13 cellular contexts compared by ENCODE assay signal in genomic region chr18:76445275-76445674, GRCh38. TPM values are rescaled to one million over a fixed set of nuclear protein-coding genes. Genes with fewer than 3 reads are reported as not detected.
A peak's percentile ranks its signal among the peaks of the same experiment; 100 is the strongest.
DNase-seq lines count a peak whose midpoint lies in the region; ATAC-seq and TF ChIP-seq lines count a peak whose summit lies in the region.
"Had no signal": no experiment of that assay in that cellular context is flagged by ENCODE, and none has a peak within 500 bp of the region (broad histone marks: within the 10 kb centered on the region; RNA-seq: fewer than 3 reads in every experiment).

No MANE protein-coding gene starts in this region.

- TF ChIP-seq CTCF in CD14-positive monocyte (IDR thresholded peaks at IDR 0.05) = no peak
- no peak for TF ChIP-seq CTCF in RWPE2 (IDR thresholded peaks at IDR 0.05; ENCODE audit: poor library complexity, severe bottlenecking)
- no peak for TF ChIP-seq CTCF in psoas muscle (IDR thresholded peaks at IDR 0.05)

- 53 to 68% (median 54%) methylated on average over 3 of the region's 3 CpGs for WGBS in psoas muscle, 3 donors

- peak; percentile 79 for ATAC-seq in RWPE2 (ENCODE audit: low read depth)
- ATAC-seq in psoas muscle = peak in 3 of 4 donors; percentile 45 to 52 (median 49)
- no peak for ATAC-seq in GM18868 (IDR thresholded peaks at IDR 0.05; ENCODE audit: unreplicated experiment)
- no peak for ATAC-seq in HG03521 (IDR thresholded peaks at IDR 0.05; ENCODE audit: unreplicated experiment)

- H3K36me3 Mint-ChIP-seq in CD14-positive monocyte = peaks cover 32 to 69% of the 10 kb centered on the region in 2 donors
- H3K36me3 Mint-ChIP-seq: activated naive CD4-positive, alpha-beta T cell treated with anti-CD3 and anti-CD28 coated beads, Interleukin-2, amount 10 ng/mL, durations not matched to agents 7 days and 5 days had no signal

- H3K27me3 Mint-ChIP-seq in CD14-positive monocyte (ENCODE audit: low read depth in 3 of 3) = peaks cover 0 to 2% (median 0%) of the 10 kb centered on the region in 3 donors

- H3K36me3 ChIP-seq in RWPE2 (ENCODE audit: low read depth) (peaks cover 13% of the 10 kb centered on the region), psoas muscle (ENCODE audit: insufficient read depth in 1 of 2, low read depth in 1 of 2) (peaks cover 0 to 29% of the 10 kb centered on the region in 2 donors)
- H3K36me3 ChIP-seq: ovary had no signal

- H3K27ac Mint-ChIP-seq in CD14-positive monocyte = peak overlapping the region in 6 of 7 donors; percentile 0 to 88 (median 50)
- H3K27ac Mint-ChIP-seq: activated naive CD4-positive, alpha-beta T cell treated with anti-CD3 and anti-CD28 coated beads, Interleukin-2, amount 10 ng/mL, durations not matched to agents 7 days and 5 days had no signal

- no peak overlapping the region for H3K4me3 ChIP-seq in RWPE2 (ENCODE audit: severe bottlenecking)
- H3K4me3 ChIP-seq in psoas muscle = no peak overlapping the region
- H3K4me3 ChIP-seq: heart right ventricle, ovary had no signal

- no peak for DNase-seq in CD14-positive monocyte (ENCODE audit: low spot score)
- no peak for DNase-seq in RWPE2 (ENCODE audit: low spot score)
- DNase-seq in fibroblast of peridontal ligament (ENCODE audit: extremely low read depth) = peak; percentile 91
- no peak for DNase-seq in psoas muscle
- no peak for DNase-seq in H4 (ENCODE audit: low spot score)
- no peak for DNase-seq in occipital lobe (lab: John Stamatoyannopoulos, UW)
- DNase-seq: heart right ventricle, NCI-H82, WERI-Rb-1 had no signal

- H3K4me1 Mint-ChIP-seq in CD14-positive monocyte = peaks cover 55% of the 10 kb centered on the region

- H3K9me3 ChIP-seq in RWPE2 (ENCODE audit: severe bottlenecking) = no peaks in the 10 kb centered on the region
- H3K9me3 ChIP-seq in psoas muscle = no peaks in the 10 kb centered on the region
- H3K9me3 ChIP-seq: heart right ventricle, ovary had no signal

- no peak overlapping the region for H3K4me3 Mint-ChIP-seq in CD14-positive monocyte
- H3K4me3 Mint-ChIP-seq: activated naive CD4-positive, alpha-beta T cell treated with anti-CD3 and anti-CD28 coated beads, Interleukin-2, amount 10 ng/mL, durations not matched to agents 7 days and 5 days had no signal

- H3K27me3 ChIP-seq in RWPE2 (ENCODE audit: insufficient read depth, poor library complexity, severe bottlenecking) (no peaks in the 10 kb centered on the region), psoas muscle (ENCODE audit: insufficient read depth in 3 of 3, low read length in 2 of 3) (no peaks in the 10 kb centered on the region)
- H3K27me3 ChIP-seq: heart right ventricle, ovary had no signal

- H3K27ac ChIP-seq in RWPE2 (ENCODE audit: poor library complexity, severe bottlenecking) = peak overlapping the region; percentile 69
- H3K27ac ChIP-seq in psoas muscle = peak overlapping the region; percentile 65
- H3K27ac ChIP-seq: WERI-Rb-1 had no signal

- H3K4me1 ChIP-seq in RWPE2 (ENCODE audit: insufficient read depth, poor library complexity, severe bottlenecking) = peaks cover 28% of the 10 kb centered on the region
- H3K4me1 ChIP-seq in psoas muscle = peaks cover 56% of the 10 kb centered on the region

- peaks cover 0 to 5% (median 1%) of the 10 kb centered on the region in 7 donors for H3K9me3 Mint-ChIP-seq in CD14-positive monocyte
- H3K9me3 Mint-ChIP-seq: activated naive CD4-positive, alpha-beta T cell treated with anti-CD3 and anti-CD28 coated beads, Interleukin-2, amount 10 ng/mL, durations not matched to agents 7 days and 5 days had no signal

- intact Hi-C loops in CD14-positive monocyte (cut with micrococcal nuclease) = loop anchor here in 1 of 2 donors (5.0 kb wide), 1 partner anchor 42 kb away; no protein-coding TSS in a partner anchor
- intact Hi-C loops in psoas muscle (cut with DNase I) = loop anchor here in 1 of 2 donors (5.0 kb wide), 1 partner anchor 33 kb away; no protein-coding TSS in a partner anchor

RNA-seq across cellular contexts. Expression of gene ZNF516, which starts 49.8 kb away (rescaled TPM):
- polyA plus RNA-seq in CD14-positive monocyte = 1 to 10 TPM; 5.0 to 8.6 TPM
- total RNA-seq in psoas muscle = 10 to 100 TPM in 3 of 4 donors, 1 to 10 TPM in 1; 9.6 to 20.6 (median 17.2) TPM
- 1 to 10 TPM; 2.4 to 8.1 (median 2.7) TPM for polyA plus RNA-seq in psoas muscle
- total RNA-seq in H4 (2014; rRNA removed; shearing (Covaris generic)) = 7.0 and 7.4 TPM in 2 replicates
- total RNA-seq in occipital lobe = 15.0 TPM

Comparison
In these comparisons a context has a peak if more than half of its experiments do, and no peak if none do; other contexts are left out.
1. ATAC-seq: peak in RWPE2 (single experiment) and psoas muscle (3 of 4); none in GM18868 (single experiment) and HG03521 (single experiment).